ENCODE assay signal across 13 cellular contexts in genomic region chr20:34956751-34957472, GRCh38. TPM values are rescaled to one million over a fixed set of nuclear protein-coding genes. Genes with fewer than 3 reads are reported as not detected.
DNase-seq lines count a peak whose midpoint lies in the region; ATAC-seq, FAIRE-seq and TF ChIP-seq lines count a peak whose summit lies in the region.
"Had no signal": no experiment of that assay in that cellular context is flagged by ENCODE, and none has a peak within 500 bp of the region (broad histone marks: within the 10 kb centered on the region; RNA-seq: fewer than 3 reads in every experiment).

No MANE protein-coding gene starts in this region.

- H4K91ac ChIP-seq in IMR-90 (ENCODE audit: insufficient read depth, low read depth, low read length): no peak overlapping the region
- H4K91ac ChIP-seq in H1 (replicated peaks; ENCODE audit: insufficient read length, low read length): peak overlapping the region; percentile 8
- H4K91ac ChIP-seq in neuronal stem cell (ENCODE audit: low read depth, low read length, poor library complexity): no peak overlapping the region

- H2BK5ac ChIP-seq in IMR-90 (ENCODE audit: low read depth, low read length, poor library complexity, severe bottlenecking) (no peak overlapping the region), H1 (ENCODE audit: low read depth, low read length) (no peak overlapping the region), neuronal stem cell (ENCODE audit: low read length) (no peak overlapping the region)

- H3K4ac ChIP-seq in IMR-90 (ENCODE audit: low read depth, low read length) (no peak overlapping the region), H1 (replicated peaks; ENCODE audit: insufficient read length, low read depth, low read length) (no peak overlapping the region), neuronal stem cell (ENCODE audit: low read length) (no peak overlapping the region)

- no peak for FAIRE-seq in H1 (lab: Jason Lieb, UNC)

- no peaks in the 10 kb centered on the region for H3K36me3 ChIP-seq in CD4-positive, alpha-beta memory T cell (ENCODE audit: insufficient read depth, low read length)
- H3K36me3 ChIP-seq in IMR-90 (ENCODE audit: control insufficient read depth, insufficient read depth, low read length) (no peaks in the 10 kb centered on the region), H1 (ENCODE audit: control insufficient read depth in 2 of 4, insufficient read depth in 4 of 4, low read length in 3 of 4) (no peaks in the 10 kb centered on the region), neuronal stem cell (replicated peaks in 1 of 2; ENCODE audit: control insufficient read depth in 2 of 2, insufficient read depth in 2 of 2, low read length in 2 of 2) (no peaks in the 10 kb centered on the region)
- H3K36me3 ChIP-seq: prostate gland, tibial nerve had no signal

- H3K14ac ChIP-seq in IMR-90 (replicated peaks; ENCODE audit: low read depth, low read length): no peak overlapping the region
- H3K14ac ChIP-seq in H1 (ENCODE audit: insufficient read length): no peak overlapping the region
- no peak overlapping the region for H3K14ac ChIP-seq in neuronal stem cell (ENCODE audit: low read length)

- H3K9me3 Mint-ChIP-seq in CD4-positive, alpha-beta memory T cell: no peaks in the 10 kb centered on the region

- no peak overlapping the region for H3K56ac ChIP-seq in IMR-90 (ENCODE audit: extremely low read depth, insufficient read depth, low read length)
- no peak overlapping the region for H3K56ac ChIP-seq in H1 (replicated peaks; ENCODE audit: insufficient read length, low read depth, low read length)

- H3K18ac ChIP-seq in IMR-90 (ENCODE audit: low read depth, low read length) (no peak overlapping the region), H1 (ENCODE audit: extremely low read depth, low read length) (no peak overlapping the region; the same call in 1 of the 2 replicates), neuronal stem cell (ENCODE audit: low read length) (no peak overlapping the region)

- peaks cover 13% of the 10 kb centered on the region for H3K4me1 ChIP-seq in CD4-positive, alpha-beta memory T cell (ENCODE audit: insufficient read depth, low read length)
- H3K4me1 ChIP-seq in IMR-90 (ENCODE audit: control insufficient read depth, insufficient read depth, low read length) (peaks cover 6% of the 10 kb centered on the region), H1 (replicated peaks in 1 of 4; ENCODE audit: control insufficient read depth in 3 of 4, insufficient read depth in 4 of 4, low read length in 3 of 4) (peaks cover 0 to 12% (median under 1%) of the 10 kb centered on the region in 4 experiments; a peak in 4 of 7 replicates), neuronal stem cell (ENCODE audit: control insufficient read depth in 2 of 2, insufficient read depth in 1 of 2, low read depth in 1 of 2, low read length in 2 of 2) (peaks cover 3 to 7% of the 10 kb centered on the region in 2 donors)
- H3K4me1 ChIP-seq: prostate gland had no signal

- H4K5ac ChIP-seq in IMR-90 (ENCODE audit: low read depth, low read length) (no peak overlapping the region), H1 (ENCODE audit: insufficient read length, low read depth, low read length) (no peak overlapping the region)

- H2AFZ ChIP-seq in IMR-90 (replicated peaks; ENCODE audit: low read length, poor library complexity) (peak overlapping the region; percentile 46), H1 (ENCODE audit: low read length) (0 out of 2 replicates have a peak overlapping the region, but pooled peaks have one; percentile 24), neuronal stem cell (ENCODE audit: low read length) (peak overlapping the region; percentile 96)

- intact Hi-C loops in CD4-positive, alpha-beta memory T cell (cut with micrococcal nuclease): no loop called here
- intact Hi-C loops in IMR-90 (cut with micrococcal nuclease): no loop called here

- no peak overlapping the region; the same call in 1 of the 2 replicates for H2BK20ac ChIP-seq in IMR-90 (ENCODE audit: low read depth, low read length)
- H2BK20ac ChIP-seq in H1 (ENCODE audit: low read length): no peak overlapping the region

- H4K20me1 ChIP-seq in IMR-90 (ENCODE audit: insufficient read depth, low read length) (no peaks in the 10 kb centered on the region), H1 (replicated peaks in 1 of 2; ENCODE audit: control insufficient read depth in 1 of 2, insufficient read depth in 2 of 2, low read length in 2 of 2) (no peaks in the 10 kb centered on the region)

- H3K79me1 ChIP-seq in IMR-90 (ENCODE audit: low read depth in 1 of 2, low read length in 2 of 2) (peaks cover 13 to 32% of the 10 kb centered on the region in 2 experiments; a peak in 3 of 4 replicates), H1 (ENCODE audit: low read depth, low read length) (no peaks in the 10 kb centered on the region), neuronal stem cell (ENCODE audit: low read depth, low read length) (no peaks in the 10 kb centered on the region)

- peak overlapping the region; percentile 90; the same call in 1 of the 2 replicates for H2BK12ac ChIP-seq in H1 (ENCODE audit: low read depth, low read length)
- no peak overlapping the region for H2BK12ac ChIP-seq in neuronal stem cell (ENCODE audit: low read length)

- H3K36me3 Mint-ChIP-seq in CD4-positive, alpha-beta memory T cell: peaks cover 0 to 7% of the 10 kb centered on the region in 2 donors

- H3K79me2 ChIP-seq in H1 (ENCODE audit: control insufficient read depth in 1 of 2, insufficient read depth in 2 of 2, low read length in 2 of 2): no peaks in the 10 kb centered on the region

- peak overlapping the region in 1 of 2 experiments; percentile 97; a peak in 1 of 4 replicates for H4K8ac ChIP-seq in IMR-90 (ENCODE audit: low read depth in 2 of 2, low read length in 2 of 2)
- no peak overlapping the region for H4K8ac ChIP-seq in H1 (ENCODE audit: extremely low read depth, insufficient read depth, low read length)
- no peak overlapping the region for H4K8ac ChIP-seq in neuronal stem cell (ENCODE audit: low read depth, low read length)

- DNase-seq in CD4-positive, alpha-beta memory T cell: no peak
- DNase-seq in IMR-90 (no peak), H1 (ENCODE audit: low read depth in 1 of 2, low spot score in 2 of 2) (no peak), neuronal stem cell (ENCODE audit: low spot score) (no peak), GDM1 (lab: John Stamatoyannopoulos, UW) (no peak), foreskin fibroblast (no peak)
- DNase-seq: KBM-7, NCI-H345 had no signal

- no peak overlapping the region for H2BK120ac ChIP-seq in IMR-90 (ENCODE audit: low read depth, low read length)
- no peak overlapping the region for H2BK120ac ChIP-seq in H1 (replicated peaks; ENCODE audit: low read depth, low read length)
- H2BK120ac ChIP-seq in neuronal stem cell (ENCODE audit: low read depth, low read length): no peak overlapping the region

- CTCF ChIA-PET in CD4-positive, alpha-beta memory T cell (lab: Charles Lee; ENCODE audit: partially characterized antibody): interaction anchor here (1.1 to 8.2 kb wide), 3 partner anchors 83 to 122 kb away, joined by 6 to 100 read pairs (median 7); partner anchors contain the start of genes ACSS2 and GGT7
- CTCF ChIA-PET in IMR-90 (lab: Yijun Ruan, JAX): interaction anchor here (0.6 kb wide), 1 partner anchor 13 kb away, joined by 4 read pairs; no protein-coding TSS in a partner anchor
- CTCF ChIA-PET in H1 (lab: Charles Lee; ENCODE audit: partially characterized antibody): interaction anchor here (0.6 to 3.3 kb wide), 9 partner anchors 10 to 82 kb away, joined by 3 to 48 read pairs (median 6); partner anchors contain the start of genes ACSS2 and GGT7

- WGBS in IMR-90 (ENCODE audit: extremely low coverage in 2 of 2, insufficient read length in 1 of 2), 2 experiments: 75% methylated on average over 11 of the region's 21 CpGs; no CpG with 5 or more reads in 1 of the 2 experiments
- 89% methylated on average over 21 of the region's 21 CpGs; no CpG with 5 or more reads in 1 of the 2 experiments for WGBS in H1 (ENCODE audit: extremely low coverage in 1 of 2, insufficient coverage in 1 of 2, insufficient read length in 1 of 2, insufficient replicate concordance in 2 of 2, low coverage in 1 of 2, low lambda C conversion rate in 2 of 2, missing lambda C conversion rate in 1 of 2), 2 experiments
- no CpG with 5 or more reads among the region's 21 CpGs for WGBS in neuronal stem cell (ENCODE audit: extremely low coverage in 2 of 2, insufficient read length in 2 of 2, insufficient replicate concordance in 1 of 2), 2 donors

- H3K4me2 ChIP-seq in IMR-90 (ENCODE audit: low read depth, low read length) (no peak overlapping the region), H1 (ENCODE audit: insufficient read depth in 1 of 2, low read depth in 2 of 2, low read length in 2 of 2) (peak overlapping the region; percentile 77 to 78; a peak in 2 of 4 replicates), neuronal stem cell (ENCODE audit: insufficient read depth, low read length, poor library complexity, severe bottlenecking) (no peak overlapping the region)

- no peak overlapping the region for H3K23ac ChIP-seq in IMR-90 (ENCODE audit: low read depth, low read length)
- no peak overlapping the region for H3K23ac ChIP-seq in H1 (ENCODE audit: insufficient read length)
- H3K23ac ChIP-seq in neuronal stem cell (ENCODE audit: low read depth, low read length, poor library complexity): peak overlapping the region; percentile 8

- TF ChIP-seq EP300 in H1 (IDR thresholded peaks at IDR 0.05; ENCODE audit: borderline replicate concordance in 1 of 2, low read depth in 2 of 2, low read length in 2 of 2): no peak

- no peaks in the 10 kb centered on the region for H3K27me3 Mint-ChIP-seq in CD4-positive, alpha-beta memory T cell

- peaks cover 4% of the 10 kb centered on the region; the same call in 1 of the 2 replicates for H3K23me2 ChIP-seq in H1 (ENCODE audit: low read depth, low read length)

- in situ Hi-C loops in IMR-90 (cut with MboI; ENCODE audit: low sequenced_read_pairs): loop anchor here (5.0 kb wide), 1 partner anchor 85 kb away; the partner anchor contains the start of gene GGT7

- H3K9ac ChIP-seq in IMR-90 (ENCODE audit: low read depth, low read length) (no peak overlapping the region), H1 (replicated peaks in 1 of 4; ENCODE audit: extremely low read depth in 1 of 4, low read depth in 3 of 4, low read length in 3 of 4) (no peak overlapping the region), neuronal stem cell (ENCODE audit: low read depth, low read length, poor library complexity) (no peak overlapping the region)

- peaks cover 7% of the 10 kb centered on the region; the same call in 1 of the 2 replicates for H3K9me1 ChIP-seq in IMR-90 (ENCODE audit: insufficient read depth, low read length)

- no peak overlapping the region for H3K27ac ChIP-seq in CD4-positive, alpha-beta memory T cell (ENCODE audit: low read depth, low read length)
- H3K27ac ChIP-seq in IMR-90 (ENCODE audit: insufficient read depth, low read length): no peak overlapping the region
- no peak overlapping the region for H3K27ac ChIP-seq in H1 (ENCODE audit: low read depth, low read length)
- H3K27ac ChIP-seq in neuronal stem cell (replicated peaks; ENCODE audit: low read length): no peak overlapping the region

- no TSS peak for BruUV-seq in IMR-90 (replicated peaks; lab: Mats Ljungman, UMichigan)

- no peak for TF ChIP-seq RAD21 in IMR-90 (IDR thresholded peaks at IDR 0.05; ENCODE audit: low read length)
- no peak for TF ChIP-seq RAD21 in H1 (IDR thresholded peaks at IDR 0.05 in 1 of 2, conservative IDR thresholded peaks at IDR 0.05 in 1 of 2; ENCODE audit: low read depth in 2 of 2, low read length in 2 of 2)

- no peak overlapping the region for H3K4me3 ChIP-seq in CD4-positive, alpha-beta memory T cell (ENCODE audit: low read length in 2 of 2)
- H3K4me3 ChIP-seq in IMR-90 (ENCODE audit: insufficient read depth, low read depth, low read length): no peak overlapping the region
- no peak overlapping the region for H3K4me3 ChIP-seq in H1 (ENCODE audit: extremely low read depth in 1 of 4, insufficient read depth in 2 of 4, low read depth in 3 of 4, low read length in 4 of 4)
- no peak overlapping the region for H3K4me3 ChIP-seq in neuronal stem cell (ENCODE audit: low read length in 2 of 2)
- H3K4me3 ChIP-seq in foreskin fibroblast (ENCODE audit: low read depth in 1 of 2, low read length in 2 of 2): no peak overlapping the region

- no peaks in the 10 kb centered on the region for H3K27me3 ChIP-seq in CD4-positive, alpha-beta memory T cell (ENCODE audit: insufficient read depth, low read length)
- H3K27me3 ChIP-seq in IMR-90 (ENCODE audit: control insufficient read depth, insufficient read depth, low read length) (no peaks in the 10 kb centered on the region), H1 (replicated peaks in 1 of 4; ENCODE audit: control insufficient read depth in 3 of 4, extremely low read depth in 1 of 4, insufficient read depth in 3 of 4, low read length in 3 of 4) (peaks cover 0 to 5% (median 1%) of the 10 kb centered on the region in 4 experiments; a peak in 3 of 7 replicates), neuronal stem cell (ENCODE audit: control insufficient read depth in 3 of 3, insufficient read depth in 3 of 3, low read depth in 1 of 3, low read length in 3 of 3) (no peaks in the 10 kb centered on the region)
- H3K27me3 ChIP-seq: tibial nerve had no signal

- H3K27ac Mint-ChIP-seq in CD4-positive, alpha-beta memory T cell: peak overlapping the region in 5 of 7 donors; percentile 7 to 98 (median 93)

- dilution Hi-C loops in IMR-90 (cut with HindIII; ENCODE audit: low sequenced_read_pairs, unreplicated experiment): no loop called here

- TF ChIP-seq CTCF in IMR-90 (conservative IDR thresholded peaks at IDR 0.05; ENCODE audit: low read depth, low read length) (no peak), H1 (IDR thresholded peaks at IDR 0.05; ENCODE audit: control extremely low read depth in 1 of 3, insufficient read depth in 1 of 3, low read depth in 1 of 3, low read length in 3 of 3) (no peak), foreskin fibroblast (IDR thresholded peaks at IDR 0.05; ENCODE audit: low read depth, low read length) (no peak)

- H2AK5ac ChIP-seq in IMR-90 (ENCODE audit: low read depth, low read length) (no peak overlapping the region), H1 (ENCODE audit: low read depth, low read length) (no peak overlapping the region), neuronal stem cell (ENCODE audit: low read depth, low read length) (no peak overlapping the region)

- H3K9me3 ChIP-seq in CD4-positive, alpha-beta memory T cell (ENCODE audit: control insufficient read depth in 1 of 2, low read length in 2 of 2): no peaks in the 10 kb centered on the region
- no peaks in the 10 kb centered on the region for H3K9me3 ChIP-seq in IMR-90 (ENCODE audit: control insufficient read depth, insufficient read depth, low read length)
- H3K9me3 ChIP-seq in H1 (ENCODE audit: insufficient read depth in 2 of 2, low read depth in 1 of 2, low read length in 1 of 2): no peaks in the 10 kb centered on the region
- peaks cover 0 to 7% of the 10 kb centered on the region in 2 donors for H3K9me3 ChIP-seq in neuronal stem cell (replicated peaks in 1 of 2; ENCODE audit: control insufficient read depth in 2 of 2, insufficient read depth in 1 of 2, low read depth in 1 of 2, low read length in 2 of 2)
- H3K9me3 ChIP-seq: prostate gland, tibial nerve had no signal

- no peak for TF ChIP-seq POLR2A in IMR-90 (IDR thresholded peaks at IDR 0.05; ENCODE audit: low read depth, low read length)
- no peak for TF ChIP-seq POLR2A in H1 (IDR thresholded peaks at IDR 0.05; ENCODE audit: control extremely low read depth in 1 of 2, low read depth in 2 of 2, low read length in 2 of 2)

- peak overlapping the region in 6 of 8 donors; percentile 17 to 100 (median 97) for H3K4me3 Mint-ChIP-seq in CD4-positive, alpha-beta memory T cell

- ATAC-seq in IMR-90 (ENCODE audit: low read depth): no peak
- no peak for ATAC-seq in GM21717 (IDR thresholded peaks at IDR 0.05; ENCODE audit: unreplicated experiment)
- ATAC-seq in HG03025 (IDR thresholded peaks at IDR 0.05; ENCODE audit: low FRiP score, unreplicated experiment): no peak
- ATAC-seq: SK-N-SH treated with all-trans-retinoic acid at 6 μM for 48 hours had no signal

- POLR2A ChIA-PET in CD4-positive, alpha-beta memory T cell (lab: Charles Lee; ENCODE audit: partially characterized antibody): interaction anchor here (4.3 kb wide), 1 partner anchor 82 kb away, joined by 34 read pairs; the partner anchor contains the start of gene ACSS2
- POLR2A ChIA-PET in IMR-90 (lab: Charles Lee; ENCODE audit: unreplicated experiment): no interaction called here
- POLR2A ChIA-PET in H1 (lab: Charles Lee; ENCODE audit: partially characterized antibody): interaction anchor here (0.9 to 2.5 kb wide), 8 partner anchors 11 to 109 kb away, joined by 3 to 8 read pairs (median 4); no protein-coding TSS in a partner anchor

- H2AK9ac ChIP-seq in IMR-90 (replicated peaks; ENCODE audit: low read depth, low read length, poor library complexity): no peak overlapping the region

- H3K4me1 Mint-ChIP-seq in CD4-positive, alpha-beta memory T cell: peaks cover 19 to 28% (median 25%) of the 10 kb centered on the region in 4 donors

- no peak overlapping the region for H2BK15ac ChIP-seq in IMR-90 (ENCODE audit: low read depth, low read length)
- peak overlapping the region; percentile 72; the same call in 1 of the 2 replicates for H2BK15ac ChIP-seq in H1 (ENCODE audit: low read length)
- H2BK15ac ChIP-seq in neuronal stem cell (ENCODE audit: low read length): no peak overlapping the region

RNA-seq across cellular contexts. Expression of gene MYH7B, which starts 1.2 kb away (rescaled TPM):
- total RNA-seq in CD4-positive, alpha-beta memory T cell: under 1 TPM; 0.39 to 0.47 TPM
- under 1 TPM in 1 of 2 donors, not detected in 1; 0.32 TPM for polyA plus RNA-seq in CD4-positive, alpha-beta memory T cell
- not detected in 2 replicates for total RNA-seq in IMR-90 (2012; rRNA removed)
- 0.09 and 0.10 TPM in 2 replicates for polyA plus RNA-seq in IMR-90 (2012; rRNA removed)
- polyA plus RNA-seq in IMR-90 (2012; cell fraction: cytosol; rRNA removed): 0.02 and 0.18 TPM in 2 replicates
- 0.53 and 1.1 TPM in 2 replicates for polyA plus RNA-seq in IMR-90 (2012; cell fraction: nucleus; rRNA removed; ENCODE audit: low replicate concordance)
- total RNA-seq in H1 (2021; fragmentation: NEBNext Ultra II Directional; extraction: Animal tissue kit (Norgen Biotek cat#: 25700)): 0.30 and 0.69 TPM in 2 replicates
- 0.15 and 0.25 TPM in 2 replicates for polyA plus RNA-seq in H1 (2011; rRNA removed)
- polyA plus RNA-seq in H1 (2011; cell fraction: cytosol; rRNA removed): 0.25 TPM
- 1.9 TPM for polyA plus RNA-seq in H1 (2011; cell fraction: nucleus; rRNA removed)
- polyA plus RNA-seq in H1 (2012, experiment 1 of 2): 0.10 to 1.1 TPM (median 0.71 TPM) in 4 replicates
- 0.03 TPM for polyA plus RNA-seq in H1 (2012, experiment 2 of 2)
- polyA plus RNA-seq in H1 (2013, experiment 1 of 2): 0.20 TPM
- polyA plus RNA-seq in H1 (2013, experiment 2 of 2): 0.24 TPM
- 0.10 and 0.32 TPM in 2 replicates for polyA minus RNA-seq in H1 (2011; rRNA and poly(A)+ RNA removed)
- not detected for polyA minus RNA-seq in H1 (2011; cell fraction: cytosol; rRNA and poly(A)+ RNA removed)
- polyA minus RNA-seq in H1 (2011; cell fraction: nucleus; rRNA and poly(A)+ RNA removed): 0.60 TPM
- polyA plus RNA-seq in neuronal stem cell (2013, experiment 1 of 2): 0.35 TPM
- 0.42 TPM for polyA plus RNA-seq in neuronal stem cell (2013, experiment 2 of 2)

RNA-seq across cellular contexts. Expression of gene GSS, which starts 1.3 kb away (rescaled TPM):
- total RNA-seq in CD4-positive, alpha-beta memory T cell: 10 to 100 TPM; 41.0 to 43.3 TPM
- polyA plus RNA-seq in CD4-positive, alpha-beta memory T cell: 10 to 100 TPM; 32.2 to 38.6 TPM
- total RNA-seq in IMR-90 (2012; rRNA removed): 70.5 and 90.0 TPM in 2 replicates
- polyA plus RNA-seq in IMR-90 (2012; rRNA removed): 70.3 and 73.7 TPM in 2 replicates
- polyA plus RNA-seq in IMR-90 (2012; cell fraction: cytosol; rRNA removed): 64.9 and 72.0 TPM in 2 replicates
- polyA plus RNA-seq in IMR-90 (2012; cell fraction: nucleus; rRNA removed; ENCODE audit: low replicate concordance): 217 and 248 TPM in 2 replicates
- 29.4 and 34.6 TPM in 2 replicates for total RNA-seq in H1 (2021; fragmentation: NEBNext Ultra II Directional; extraction: Animal tissue kit (Norgen Biotek cat#: 25700))
- 43.2 and 46.4 TPM in 2 replicates for polyA plus RNA-seq in H1 (2011; rRNA removed)
- 57.0 TPM for polyA plus RNA-seq in H1 (2011; cell fraction: cytosol; rRNA removed)
- 110 TPM for polyA plus RNA-seq in H1 (2011; cell fraction: nucleus; rRNA removed)
- polyA plus RNA-seq in H1 (2012, experiment 1 of 2): 32.9 to 43.7 TPM (median 40.4 TPM) in 4 replicates
- 41.7 TPM for polyA plus RNA-seq in H1 (2012, experiment 2 of 2)
- polyA plus RNA-seq in H1 (2013, experiment 1 of 2): 28.0 TPM
- 24.7 TPM for polyA plus RNA-seq in H1 (2013, experiment 2 of 2)
- 47.2 and 47.6 TPM in 2 replicates for polyA minus RNA-seq in H1 (2011; rRNA and poly(A)+ RNA removed)
- polyA minus RNA-seq in H1 (2011; cell fraction: cytosol; rRNA and poly(A)+ RNA removed): 15.7 TPM
- 35.8 TPM for polyA minus RNA-seq in H1 (2011; cell fraction: nucleus; rRNA and poly(A)+ RNA removed)
- 37.0 TPM for polyA plus RNA-seq in neuronal stem cell (2013, experiment 1 of 2)
- 37.4 TPM for polyA plus RNA-seq in neuronal stem cell (2013, experiment 2 of 2)

Comparison
In these comparisons a context has a peak if more than half of its experiments do, and no peak if none do; other contexts are left out.
1. H2AFZ ChIP-seq: peak in every context shown above with its lines; median percentile 96 in neuronal stem cell; 46 in IMR-90; 24 in H1.
2. H3K4me2 ChIP-seq: peak in H1 (2 of 2); none in IMR-90 (single experiment) and neuronal stem cell (single experiment).